10 cellular contexts compared by ENCODE assay signal in genomic region chr12:6201775-6202292, GRCh38. TPM values are rescaled to one million over a fixed set of nuclear protein-coding genes. Genes with fewer than 3 reads are reported as not detected.
DNase-seq lines count a peak whose midpoint lies in the region; ATAC-seq and TF ChIP-seq lines count a peak whose summit lies in the region.
"Had no signal": no experiment of that assay in that cellular context is flagged by ENCODE, and none has a peak within 500 bp of the region (broad histone marks: within the 10 kb centered on the region; RNA-seq: fewer than 3 reads in every experiment).

No MANE protein-coding gene starts in this region.

- peak overlapping the region; percentile 21 to 99 (median 93) for H3K27ac ChIP-seq in dorsolateral prefrontal cortex

- peaks cover 14% of the 10 kb centered on the region for H3K4me1 Mint-ChIP-seq in activated CD4-positive, alpha-beta T cell treated with anti-CD3 and anti-CD28 coated beads for 36 hours
- peaks cover 44% of the 10 kb centered on the region for H3K4me1 Mint-ChIP-seq in type B pancreatic cell (ENCODE audit: unreplicated experiment)

- H3K27ac Mint-ChIP-seq in activated CD4-positive, alpha-beta T cell treated with anti-CD3 and anti-CD28 coated beads for 36 hours = no peak overlapping the region
- peak overlapping the region; percentile 70 for H3K27ac Mint-ChIP-seq in type B pancreatic cell
- H3K27ac Mint-ChIP-seq: activated T-cell treated with anti-CD3 and anti-CD28 coated beads, Interleukin-2, amount 50 U/mL, for 72 hours had no signal

- CTCF ChIA-PET in activated CD4-positive, alpha-beta T cell treated with anti-CD3 and anti-CD28 coated beads for 36 hours (lab: Charles Lee) = interaction anchor here (0.7 to 2.0 kb wide), 12 partner anchors 8 to 1463 kb away, joined by 3 to 11 read pairs (median 3); no protein-coding TSS in a partner anchor

- H3K36me3 ChIP-seq in mucosa of descending colon (ENCODE audit: low read depth) = no peaks in the 10 kb centered on the region

- H3K36me3 Mint-ChIP-seq in activated CD4-positive, alpha-beta T cell treated with anti-CD3 and anti-CD28 coated beads for 36 hours (ENCODE audit: low read depth) = no peaks in the 10 kb centered on the region
- peaks cover 23% of the 10 kb centered on the region for H3K36me3 Mint-ChIP-seq in type B pancreatic cell

- POLR2A ChIA-PET in activated CD4-positive, alpha-beta T cell treated with anti-CD3 and anti-CD28 coated beads for 36 hours (lab: Charles Lee) = interaction anchor here (0.7 kb wide), 1 partner anchor 282 kb away, joined by 3 read pairs; no protein-coding TSS in a partner anchor

- peaks cover 55% of the 10 kb centered on the region for H3K4me1 ChIP-seq in mucosa of descending colon (ENCODE audit: low read depth)

- H3K4me3 ChIP-seq in dorsolateral prefrontal cortex (peak overlapping the region in 58 of 59 donors; percentile 55 to 98 (median 79)), mucosa of descending colon (no peak overlapping the region)

- H3K4me3 Mint-ChIP-seq in activated CD4-positive, alpha-beta T cell treated with anti-CD3 and anti-CD28 coated beads for 36 hours = peak overlapping the region; percentile 58
- H3K4me3 Mint-ChIP-seq in type B pancreatic cell = peak overlapping the region; percentile 91

- no peak for DNase-seq in activated CD4-positive, alpha-beta T cell treated with anti-CD3 and anti-CD28 coated beads for 36 hours
- DNase-seq in activated CD4-positive, alpha-beta T cell treated with anti-CD3 and anti-CD28 coated beads, Interleukin-2, amount 50 U/mL, for 4 hours = no peak
- no peak for DNase-seq in dorsolateral prefrontal cortex
- no peak for DNase-seq in mucosa of descending colon
- DNase-seq in type B pancreatic cell (ENCODE audit: extremely low spot score, unreplicated experiment) = no peak
- no peak for DNase-seq in NCI-H82 (lab: John Stamatoyannopoulos, UW)
- DNase-seq in ureter (ENCODE audit: low spot score) = no peak
- DNase-seq: activated T-cell treated with anti-CD3 and anti-CD28 coated beads, Interleukin-2, amount 50 U/mL, for 72 hours; Karpas-422 had no signal

- intact Hi-C loops in activated CD4-positive, alpha-beta T cell treated with anti-CD3 and anti-CD28 coated beads for 36 hours (cut with DNase I, micrococcal nuclease) = no loop called here
- intact Hi-C loops in dorsolateral prefrontal cortex (cut with DNase I) (loop anchor here in 1 of 2 donors (2.0 kb wide), 1 partner anchor 27 kb away; no protein-coding TSS in a partner anchor), mucosa of descending colon (cut with DNase I, micrococcal nuclease) (no loop called here)

- peaks cover 38% of the 10 kb centered on the region for H3K27me3 Mint-ChIP-seq in activated CD4-positive, alpha-beta T cell treated with anti-CD3 and anti-CD28 coated beads for 36 hours
- H3K27me3 Mint-ChIP-seq in type B pancreatic cell = peaks cover 61% of the 10 kb centered on the region

- peaks cover 0 to 19% (median 0%) of the 10 kb centered on the region in 45 donors for H3K27me3 ChIP-seq in dorsolateral prefrontal cortex

- no peak for ATAC-seq in activated CD4-positive, alpha-beta T cell treated with anti-CD3 and anti-CD28 coated beads for 36 hours
- ATAC-seq in mucosa of descending colon (peak; percentile 11), HG03025 (IDR thresholded peaks at IDR 0.05; ENCODE audit: low FRiP score, unreplicated experiment) (no peak)
- ATAC-seq: activated T-cell treated with anti-CD3 and anti-CD28 coated beads, Interleukin-2, amount 50 U/mL, for 72 hours had no signal

- H3K9me3 ChIP-seq in mucosa of descending colon = no peaks in the 10 kb centered on the region

- no peaks in the 10 kb centered on the region for H3K9me3 Mint-ChIP-seq in activated CD4-positive, alpha-beta T cell treated with anti-CD3 and anti-CD28 coated beads for 36 hours (ENCODE audit: low read depth)
- no peaks in the 10 kb centered on the region for H3K9me3 Mint-ChIP-seq in type B pancreatic cell
- H3K9me3 Mint-ChIP-seq: activated T-cell treated with anti-CD3 and anti-CD28 coated beads, Interleukin-2, amount 50 U/mL, for 72 hours had no signal

- TF ChIP-seq CTCF in dorsolateral prefrontal cortex (IDR thresholded peaks at IDR 0.05 in 54 of 56, conservative IDR thresholded peaks at IDR 0.05 in 2 of 56; ENCODE audit: low read depth in 1 of 56, partially characterized antibody in 56 of 56) = no peak
- TF ChIP-seq CTCF in mucosa of descending colon (IDR thresholded peaks at IDR 0.05) = no peak
- no peak for TF ChIP-seq CTCF in type B pancreatic cell (conservative IDR thresholded peaks at IDR 0.05)

RNA-seq across cellular contexts. Expression of gene CD9, which starts 1.6 kb away (rescaled TPM):
- total RNA-seq in activated CD4-positive, alpha-beta T cell treated with anti-CD3 and anti-CD28 coated beads for 36 hours = 10 to 100 TPM; 11.5 to 12.8 TPM
- total RNA-seq in dorsolateral prefrontal cortex (100 to 1,000 TPM in 60 of 120 experiments, 10 to 100 TPM in 60; 29.3 to 364 (median 99.0) TPM), mucosa of descending colon (100 to 1,000 TPM; 452 to 723 (median 672) TPM), type B pancreatic cell (ENCODE audit: low replicate concordance) (120 and 807 TPM in 2 replicates), ureter (427 TPM)
